Comparison of ENCODE assay signal across 19 cellular contexts in the genomic region with DNA sequence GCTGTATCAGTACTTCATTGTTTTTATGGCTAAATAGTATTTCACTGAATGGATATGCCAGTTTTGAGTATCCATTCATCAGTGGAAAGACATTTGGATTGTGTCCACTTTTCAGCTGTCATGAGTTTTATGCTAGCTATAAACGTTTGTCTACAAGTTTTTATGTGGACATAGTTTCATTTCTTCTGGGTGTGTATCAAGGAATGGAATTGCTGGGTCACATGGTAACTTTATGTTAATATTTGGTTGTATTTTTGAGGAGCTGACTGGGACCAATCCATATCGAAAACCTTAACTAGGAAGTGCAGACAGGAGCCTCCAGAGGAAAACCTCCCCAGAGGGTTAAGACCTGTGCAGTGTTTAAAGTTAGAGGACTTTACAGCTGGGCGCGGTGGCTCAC. TPM values are rescaled to one million over a fixed set of nuclear protein-coding genes. Genes with fewer than 3 reads are reported as not detected.
A peak's percentile ranks its signal among the peaks of the same experiment; 100 is the strongest.
DNase-seq lines count a peak whose midpoint lies in the region; ATAC-seq and TF ChIP-seq lines count a peak whose summit lies in the region.
"Had no signal": no experiment of that assay in that cellular context is flagged by ENCODE, and none has a peak within 500 bp of the region (broad histone marks: within the 10 kb centered on the region; RNA-seq: fewer than 3 reads in every experiment).

No MANE protein-coding gene starts in this region.

- H3K27ac Mint-ChIP-seq in T-helper 17 cell (peak overlapping the region; percentile 29), Caco-2 (ENCODE audit: unreplicated experiment) (no peak overlapping the region)
- H3K27ac Mint-ChIP-seq: CD4-positive, alpha-beta memory T cell; CD4-positive, CD25-positive, alpha-beta regulatory T cell had no signal

- DNase-seq in T-helper 17 cell = no peak
- peak; percentile 34 for DNase-seq in colonic mucosa
- DNase-seq in mucosa of descending colon = peak in 1 of 3 donors; percentile 22
- no peak for DNase-seq in Caco-2
- DNase-seq in NCI-H748 (lab: John Stamatoyannopoulos, UW; ENCODE audit: unreplicated experiment) = no peak
- no peak for DNase-seq in activated CD4-positive, alpha-beta T cell treated with anti-CD3 and anti-CD28 coated beads, Interleukin-2, amount 50 U/mL, for 4 hours
- DNase-seq: 8988T; ACHN; BE2C; C1 segment of cervical spinal cord; Calu3; CD4-positive, alpha-beta memory T cell; CD4-positive, CD25-positive, alpha-beta regulatory T cell; CD8-positive, alpha-beta memory T cell; COR-L47; DMS79 treated with DMSO at 0.1 percent for 48 hours; GF-D8 had no signal

- intact Hi-C loops in colonic mucosa (cut with DNase I) = no loop called here
- intact Hi-C loops in mucosa of descending colon (cut with DNase I, micrococcal nuclease) = loop anchor here in 1 of 2 donors (5.0 kb wide), 1 partner anchor 232 kb away; no protein-coding TSS in a partner anchor
- intact Hi-C loops in Caco-2 (cut with micrococcal nuclease; ENCODE audit: unreplicated experiment) = no loop called here

- H3K4me3 ChIP-seq in colonic mucosa (no peak overlapping the region), mucosa of descending colon (no peak overlapping the region), Caco-2 (ENCODE audit: low read depth, low read length) (no peak overlapping the region)
- H3K4me3 ChIP-seq: BLaER1 had no signal

- no peaks in the 10 kb centered on the region for H3K9me3 ChIP-seq in T-helper 17 cell (ENCODE audit: control insufficient read depth, low read length, poor library complexity, severe bottlenecking)
- H3K9me3 ChIP-seq in colonic mucosa = no peaks in the 10 kb centered on the region
- no peaks in the 10 kb centered on the region for H3K9me3 ChIP-seq in mucosa of descending colon
- H3K9me3 ChIP-seq in Caco-2 = no peaks in the 10 kb centered on the region
- H3K9me3 ChIP-seq: BE2C, BLaER1 had no signal

- H3K9me3 Mint-ChIP-seq in Caco-2 (ENCODE audit: unreplicated experiment) = no peaks in the 10 kb centered on the region
- H3K9me3 Mint-ChIP-seq: CD4-positive, alpha-beta memory T cell; CD8-positive, alpha-beta memory T cell had no signal

- POLR2A ChIA-PET in Caco-2 (lab: Charles Lee) = no interaction called here

- no peak for TF ChIP-seq CTCF in colonic mucosa (IDR thresholded peaks at IDR 0.05)
- no peak for TF ChIP-seq CTCF in mucosa of descending colon (IDR thresholded peaks at IDR 0.05)
- no peak for TF ChIP-seq CTCF in Caco-2 (IDR thresholded peaks at IDR 0.05; ENCODE audit: insufficient read depth in 1 of 2, low read depth in 1 of 2, low read length in 1 of 2, severe bottlenecking in 1 of 2, unreplicated experiment in 1 of 2)

- CTCF ChIA-PET in Caco-2 (lab: Charles Lee) = no interaction called here

- no peaks in the 10 kb centered on the region for H3K4me1 ChIP-seq in colonic mucosa
- H3K4me1 ChIP-seq in mucosa of descending colon (ENCODE audit: low read depth) = no peaks in the 10 kb centered on the region
- no peaks in the 10 kb centered on the region; the same call in 1 of the 2 replicates for H3K4me1 ChIP-seq in Caco-2
- H3K4me1 ChIP-seq: BLaER1 had no signal

- no TSS peak for BruUV-seq in Caco-2 (replicated peaks; lab: Mats Ljungman, UMichigan)

- H3K27me3 Mint-ChIP-seq in T-helper 17 cell = no peaks in the 10 kb centered on the region
- H3K27me3 Mint-ChIP-seq in Caco-2 (ENCODE audit: insufficient read depth, unreplicated experiment) = no peaks in the 10 kb centered on the region
- H3K27me3 Mint-ChIP-seq: CD4-positive, alpha-beta memory T cell had no signal

- no peaks in the 10 kb centered on the region for H3K36me3 Mint-ChIP-seq in T-helper 17 cell (ENCODE audit: low read depth)
- H3K36me3 Mint-ChIP-seq in Caco-2 (ENCODE audit: insufficient read depth, unreplicated experiment) = no peaks in the 10 kb centered on the region
- H3K36me3 Mint-ChIP-seq: CD14-positive monocyte; CD4-positive, alpha-beta memory T cell; CD4-positive, CD25-positive, alpha-beta regulatory T cell; CD8-positive, alpha-beta memory T cell had no signal

- peaks cover 7% of the 10 kb centered on the region for H3K4me1 Mint-ChIP-seq in T-helper 17 cell
- H3K4me1 Mint-ChIP-seq in Caco-2 (ENCODE audit: low read depth, unreplicated experiment) = peaks cover 8% of the 10 kb centered on the region
- H3K4me1 Mint-ChIP-seq: CD8-positive, alpha-beta memory T cell had no signal

- no peak overlapping the region for H3K9ac ChIP-seq in colonic mucosa (ENCODE audit: low read depth in 2 of 2, low read length in 2 of 2)
- H3K9ac ChIP-seq: BLaER1 had no signal

- no peaks in the 10 kb centered on the region for H3K36me3 ChIP-seq in colonic mucosa
- no peaks in the 10 kb centered on the region for H3K36me3 ChIP-seq in mucosa of descending colon (ENCODE audit: low read depth)
- no peaks in the 10 kb centered on the region for H3K36me3 ChIP-seq in Caco-2 (ENCODE audit: control insufficient read depth, insufficient read depth, low read length)
- H3K36me3 ChIP-seq: BE2C, BLaER1 had no signal

- H3K4me3 Mint-ChIP-seq in T-helper 17 cell (no peak overlapping the region), Caco-2 (ENCODE audit: unreplicated experiment) (no peak overlapping the region)
- H3K4me3 Mint-ChIP-seq: CD14-positive monocyte; CD4-positive, alpha-beta memory T cell; CD4-positive, CD25-positive, alpha-beta regulatory T cell; CD8-positive, alpha-beta memory T cell had no signal

- H3K27ac ChIP-seq in colonic mucosa = no peak overlapping the region
- H3K27ac ChIP-seq: BLaER1 had no signal

- H3K27me3 ChIP-seq in colonic mucosa (no peaks in the 10 kb centered on the region), Caco-2 (replicated peaks; ENCODE audit: control insufficient read depth, insufficient read depth, low read length) (no peaks in the 10 kb centered on the region)
- H3K27me3 ChIP-seq: BE2C, BLaER1 had no signal

- ATAC-seq in T-helper 17 cell (no peak), mucosa of descending colon (peak; percentile 90)

RNA-seq across cellular contexts. Expression of gene DISC1, which starts 31.8 kb away (rescaled TPM):
- 10 to 100 TPM; 16.2 to 17.4 TPM for total RNA-seq in T-helper 17 cell
- total RNA-seq in colonic mucosa = 1 to 10 TPM; 3.4 to 5.3 TPM
- 10 to 100 TPM in 1 of 3 donors, 1 to 10 TPM in 2; 4.8 to 11.3 (median 8.9) TPM for total RNA-seq in mucosa of descending colon
- total RNA-seq in Caco-2 (2022) = 13.5 TPM in 2 replicates
